16 cellular contexts compared by ENCODE assay signal in the genomic region with DNA sequence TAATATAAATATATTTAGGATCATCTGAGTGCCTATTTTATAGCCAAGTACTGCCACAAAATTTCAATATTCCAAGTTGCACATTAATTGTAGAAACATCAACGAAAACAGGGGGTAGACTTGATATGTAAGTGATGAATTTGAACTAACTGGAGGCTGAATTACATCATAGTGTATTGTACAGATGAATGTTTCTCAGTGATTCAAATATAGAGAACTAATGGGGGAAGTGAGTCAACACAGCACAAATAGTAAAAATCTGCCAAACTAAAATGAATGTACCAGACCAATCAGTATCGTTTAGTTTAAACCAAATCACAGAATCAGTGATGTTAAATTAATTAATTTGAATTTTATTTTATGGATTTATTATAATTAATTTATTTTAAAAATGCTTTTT. TPM values are rescaled to one million over a fixed set of nuclear protein-coding genes. Genes with fewer than 3 reads are reported as not detected.
A peak's percentile ranks its signal among the peaks of the same experiment; 100 is the strongest.
DNase-seq lines count a peak whose midpoint lies in the region; ATAC-seq and TF ChIP-seq lines count a peak whose summit lies in the region.
"Had no signal": no experiment of that assay in that cellular context is flagged by ENCODE, and none has a peak within 500 bp of the region (broad histone marks: within the 10 kb centered on the region; RNA-seq: fewer than 3 reads in every experiment).

No MANE protein-coding gene starts in this region.

- TF ChIP-seq EP300 in transverse colon (IDR thresholded peaks at IDR 0.05; ENCODE audit: low read depth) = no peak

- H3K4me3 Mint-ChIP-seq in activated T-helper 17 cell treated with anti-CD3 and anti-CD28 coated beads, Interleukin-2, amount 50 U/mL, for 72 hours = no peak overlapping the region
- H3K4me3 Mint-ChIP-seq: CD8-positive, alpha-beta T cell had no signal

- no peaks in the 10 kb centered on the region for H3K36me3 Mint-ChIP-seq in activated T-helper 17 cell treated with anti-CD3 and anti-CD28 coated beads, Interleukin-2, amount 50 U/mL, for 72 hours (ENCODE audit: low read depth)
- H3K36me3 Mint-ChIP-seq: CD8-positive, alpha-beta T cell had no signal

- H3K4me3 ChIP-seq in transverse colon = no peak overlapping the region
- H3K4me3 ChIP-seq: adrenal gland, dorsolateral prefrontal cortex, gastrocnemius medialis, spleen had no signal

- no peak for TF ChIP-seq POLR2A in transverse colon (IDR thresholded peaks at IDR 0.05)

- peaks cover 18% of the 10 kb centered on the region for H3K4me1 Mint-ChIP-seq in activated T-helper 17 cell treated with anti-CD3 and anti-CD28 coated beads, Interleukin-2, amount 50 U/mL, for 72 hours

- no peaks in the 10 kb centered on the region for H3K9me3 ChIP-seq in transverse colon
- H3K9me3 ChIP-seq: adrenal gland, gastrocnemius medialis, neutrophil had no signal

- no peak overlapping the region for H3K27ac Mint-ChIP-seq in activated T-helper 17 cell treated with anti-CD3 and anti-CD28 coated beads, Interleukin-2, amount 50 U/mL, for 72 hours
- H3K27ac Mint-ChIP-seq: CD8-positive, alpha-beta T cell had no signal

- in situ Hi-C loops in transverse colon (cut with MboI; ENCODE audit: low pct_ligation_motif_present in 1 of 4, low pct_unique_long_range_greater_than_20kb in 1 of 4, low sequenced_read_pairs in 3 of 4) = no loop called here

- peak; percentile 64 for ATAC-seq in GM18519 (IDR thresholded peaks at IDR 0.05; ENCODE audit: low FRiP score, unreplicated experiment)
- peak; percentile 59 for ATAC-seq in HG02885 (IDR thresholded peaks at IDR 0.05; ENCODE audit: poor library complexity, unreplicated experiment)
- ATAC-seq in activated T-helper 17 cell treated with anti-CD3 and anti-CD28 coated beads, Interleukin-2, amount 50 U/mL, for 72 hours (replicated peaks) = peak; percentile 74
- ATAC-seq: CD8-positive, alpha-beta T cell; gastrocnemius medialis had no signal

- H3K27ac ChIP-seq in transverse colon = no peak overlapping the region
- H3K27ac ChIP-seq: adrenal gland, dorsolateral prefrontal cortex, gastrocnemius medialis, HL-60, neutrophil, spleen had no signal

- no peaks in the 10 kb centered on the region for H3K4me1 ChIP-seq in transverse colon
- H3K4me1 ChIP-seq: adrenal gland, gastrocnemius medialis, spleen had no signal

- peak; percentile 60 to 80 for DNase-seq in lung microvascular endothelial cell (ENCODE audit: low read depth in 2 of 2)
- no peak for DNase-seq in transverse colon
- no peak for DNase-seq in KG1 (lab: John Stamatoyannopoulos, UW)
- no peak for DNase-seq in SHP77 treated with DMSO at 0.1 percent for 48 hours (lab: John Stamatoyannopoulos, UW)
- DNase-seq: adrenal gland; CD8-positive, alpha-beta T cell; dorsolateral prefrontal cortex; gastrocnemius medialis; NCI-H2107; NCI-H82; spleen had no signal

- TF ChIP-seq CTCF in transverse colon (IDR thresholded peaks at IDR 0.05) = no peak

- peaks cover 7% of the 10 kb centered on the region for H3K9me3 Mint-ChIP-seq in activated T-helper 17 cell treated with anti-CD3 and anti-CD28 coated beads, Interleukin-2, amount 50 U/mL, for 72 hours

- intact Hi-C loops in transverse colon (cut with DNase I; ENCODE audit: low total_unique reads) = no loop called here

- H3K27me3 Mint-ChIP-seq in activated T-helper 17 cell treated with anti-CD3 and anti-CD28 coated beads, Interleukin-2, amount 50 U/mL, for 72 hours = peaks cover 3% of the 10 kb centered on the region

- WGBS in transverse colon (ENCODE audit: low coverage in 1 of 2), 2 donors = 51 to 64% methylated on average over 2 of the region's 2 CpGs

- no peaks in the 10 kb centered on the region for H3K27me3 ChIP-seq in transverse colon
- H3K27me3 ChIP-seq: adrenal gland, dorsolateral prefrontal cortex, gastrocnemius medialis, neutrophil, spleen had no signal

- H3K36me3 ChIP-seq in transverse colon = no peaks in the 10 kb centered on the region
- H3K36me3 ChIP-seq: adrenal gland, gastrocnemius medialis, neutrophil, spleen had no signal

RNA-seq across cellular contexts. Expression of gene RTCA, which starts 42.8 kb away (rescaled TPM):
- total RNA-seq in activated T-helper 17 cell treated with anti-CD3 and anti-CD28 coated beads, Interleukin-2, amount 50 U/mL, for 72 hours = 10 to 100 TPM; 48.3 to 57.7 TPM
- total RNA-seq in lung microvascular endothelial cell (27.0 and 27.5 TPM in 2 replicates), transverse colon (10 to 100 TPM in 3 of 4 donors, 1 to 10 TPM in 1; 6.0 to 41.9 (median 36.1) TPM)

RNA-seq across cellular contexts. Expression of gene CDC14A, which starts 43.5 kb away (rescaled TPM):
- 10 to 100 TPM; 21.0 to 31.0 TPM for total RNA-seq in activated T-helper 17 cell treated with anti-CD3 and anti-CD28 coated beads, Interleukin-2, amount 50 U/mL, for 72 hours
- total RNA-seq in lung microvascular endothelial cell = 5.7 and 6.0 TPM in 2 replicates
- total RNA-seq in transverse colon = 10 to 100 TPM in 3 of 4 donors, 1 to 10 TPM in 1; 8.0 to 68.6 (median 48.5) TPM

RNA-seq across cellular contexts. Expression of gene DBT, which starts 59.1 kb away (rescaled TPM):
- total RNA-seq in activated T-helper 17 cell treated with anti-CD3 and anti-CD28 coated beads, Interleukin-2, amount 50 U/mL, for 72 hours = 10 to 100 TPM; 12.3 to 12.6 TPM
- 2.6 and 3.8 TPM in 2 replicates for total RNA-seq in lung microvascular endothelial cell
- total RNA-seq in transverse colon = 1 to 10 TPM; 1.8 to 7.6 (median 4.9) TPM

Comparison
In these comparisons a context has a peak if more than half of its experiments do, and no peak if none do; other contexts are left out.
1. DNase-seq: peak in lung microvascular endothelial cell (2 of 2); none in transverse colon (single experiment), KG1 (single experiment) and SHP77 treated with DMSO at 0.1 percent for 48 hours (single experiment).
2. Peak in every context shown above with its lines, with median percentiles within 50 percentile points of each other: ATAC-seq.